In genomic region chr5:141182248-141182647, GRCh38 we compare ENCODE assay signal across 8 cellular contexts. TPM values are rescaled to one million over a fixed set of nuclear protein-coding genes. Genes with fewer than 3 reads are reported as not detected.
DNase-seq lines count a peak whose midpoint lies in the region; ATAC-seq and TF ChIP-seq lines count a peak whose summit lies in the region.

TSS of gene PCDHB16 (plus strand) at chr5:141182387. CDS start at chr5:141182560, 173 bp downstream.

- H3K23ac ChIP-seq in neuronal stem cell (ENCODE audit: low read depth, low read length, poor library complexity), result no peak within 1 kb of the TSS

- no peak within 1 kb of the TSS for H3K9ac ChIP-seq in neuronal stem cell (ENCODE audit: low read depth, low read length, poor library complexity)

- H3K9me3 ChIP-seq in esophagus squamous epithelium, result peaks cover 0 to 63% (median 34%) of the 10 kb centered on the region in 3 donors
- peaks cover 7 to 29% of the 10 kb centered on the region in 2 donors for H3K9me3 ChIP-seq in neuronal stem cell (replicated peaks in 1 of 2; ENCODE audit: control insufficient read depth in 2 of 2, insufficient read depth in 1 of 2, low read depth in 1 of 2, low read length in 2 of 2)
- peaks cover 0 to 53% of the 10 kb centered on the region in 2 donors for H3K9me3 ChIP-seq in left lung

- peaks cover 2 to 6% (median 4%) of the 10 kb centered on the region in 4 donors for H3K4me1 Mint-ChIP-seq in naive thymus-derived CD8-positive, alpha-beta T cell

- H2BK5ac ChIP-seq in neuronal stem cell (ENCODE audit: low read length), result no peak within 1 kb of the TSS

- no peak within 1 kb of the TSS for H3K27ac Mint-ChIP-seq in naive thymus-derived CD8-positive, alpha-beta T cell

- peaks cover 2% of the 10 kb centered on the region for H3K79me1 ChIP-seq in neuronal stem cell (ENCODE audit: low read depth, low read length)

- H3K36me3 ChIP-seq in esophagus squamous epithelium, result no peaks in the 10 kb centered on the region
- H3K36me3 ChIP-seq in neuronal stem cell (replicated peaks in 1 of 2; ENCODE audit: control insufficient read depth in 2 of 2, insufficient read depth in 2 of 2, low read length in 2 of 2), result no peaks in the 10 kb centered on the region
- no peaks in the 10 kb centered on the region for H3K36me3 ChIP-seq in left lung

- TF ChIP-seq POLR2A in esophagus squamous epithelium (IDR thresholded peaks at IDR 0.05), result no peak

- H3K18ac ChIP-seq in neuronal stem cell (ENCODE audit: low read length), result no peak within 1 kb of the TSS

- no peak within 1 kb of the TSS for H2AK5ac ChIP-seq in neuronal stem cell (ENCODE audit: low read depth, low read length)

- H2BK120ac ChIP-seq in neuronal stem cell (ENCODE audit: low read depth, low read length), result no peak within 1 kb of the TSS

- peaks cover 5 to 43% (median 9%) of the 10 kb centered on the region in 3 donors for H3K36me3 Mint-ChIP-seq in naive thymus-derived CD8-positive, alpha-beta T cell

- POLR2A ChIA-PET in naive thymus-derived CD8-positive, alpha-beta T cell (lab: Charles Lee), result no interaction called here

- no peak within 1 kb of the TSS for H4K91ac ChIP-seq in neuronal stem cell (ENCODE audit: low read depth, low read length, poor library complexity)

- no peak within 1 kb of the TSS for H3K4ac ChIP-seq in neuronal stem cell (ENCODE audit: low read length)

- 22 to 23% methylated on average over 13 of the region's 13 CpGs for WGBS in esophagus squamous epithelium, 2 donors
- no CpG with 5 or more reads among the region's 13 CpGs for WGBS in neuronal stem cell (ENCODE audit: extremely low coverage in 2 of 2, insufficient read length in 2 of 2, insufficient replicate concordance in 1 of 2), 2 donors

- H3K27me3 ChIP-seq in esophagus squamous epithelium (peaks cover 0 to 50% (median 2%) of the 10 kb centered on the region in 4 donors), neuronal stem cell (ENCODE audit: control insufficient read depth in 3 of 3, insufficient read depth in 3 of 3, low read depth in 1 of 3, low read length in 3 of 3) (no peaks in the 10 kb centered on the region), left lung (peaks cover 0 to 50% of the 10 kb centered on the region in 2 donors)

- no peak within 1 kb of the TSS for H3K4me2 ChIP-seq in neuronal stem cell (ENCODE audit: insufficient read depth, low read length, poor library complexity, severe bottlenecking)

- H2AFZ ChIP-seq in neuronal stem cell (ENCODE audit: low read length), result peak within 1 kb of the TSS; percentile 81

- intact Hi-C loops in esophagus squamous epithelium (cut with DNase I), result no loop called here
- intact Hi-C loops in left lung (cut with DNase I), result no loop called here

- peaks cover 37 to 55% (median 45%) of the 10 kb centered on the region in 5 donors for H3K27me3 Mint-ChIP-seq in naive thymus-derived CD8-positive, alpha-beta T cell

- peaks cover 6 to 47% (median 41%) of the 10 kb centered on the region in 9 donors for H3K9me3 Mint-ChIP-seq in naive thymus-derived CD8-positive, alpha-beta T cell

- DNase-seq in DMS53 treated with DMSO at 0.1 percent for 48 hours (lab: John Stamatoyannopoulos, UW; ENCODE audit: unreplicated experiment) (peak; percentile 27), NCI-H526 treated with DMSO at 0.1 percent for 48 hours (lab: John Stamatoyannopoulos, UW) (peak; percentile 54), esophagus squamous epithelium (lab: John Stamatoyannopoulos, UW) (no peak), neuronal stem cell (ENCODE audit: low spot score) (peak; percentile 50), cortex of kidney (lab: John Stamatoyannopoulos, UW) (no peak), HPDE6-E6E7 (ENCODE audit: extremely low spot score) (no peak), left lung (no peak)
- DNase-seq in naive thymus-derived CD8-positive, alpha-beta T cell, result no peak

- H3K14ac ChIP-seq in neuronal stem cell (ENCODE audit: low read length), result no peak within 1 kb of the TSS

- H2BK15ac ChIP-seq in neuronal stem cell (ENCODE audit: low read length), result no peak within 1 kb of the TSS

- H3K4me3 Mint-ChIP-seq in naive thymus-derived CD8-positive, alpha-beta T cell, result no peak within 1 kb of the TSS

- H2BK12ac ChIP-seq in neuronal stem cell (ENCODE audit: low read length), result no peak within 1 kb of the TSS

- TF ChIP-seq CTCF in esophagus squamous epithelium (IDR thresholded peaks at IDR 0.05) (no peak), left lung (IDR thresholded peaks at IDR 0.05) (no peak)

- no peaks in the 10 kb centered on the region for H3K4me1 ChIP-seq in esophagus squamous epithelium
- no peaks in the 10 kb centered on the region for H3K4me1 ChIP-seq in neuronal stem cell (ENCODE audit: control insufficient read depth in 2 of 2, insufficient read depth in 1 of 2, low read depth in 1 of 2, low read length in 2 of 2)
- H3K4me1 ChIP-seq in left lung, result no peaks in the 10 kb centered on the region

- no peak for ATAC-seq in naive thymus-derived CD8-positive, alpha-beta T cell
- no peak for ATAC-seq in left lung

- H4K8ac ChIP-seq in neuronal stem cell (ENCODE audit: low read depth, low read length), result no peak within 1 kb of the TSS

- peak within 1 kb of the TSS in 1 of 4 donors; percentile 17 for H3K27ac ChIP-seq in esophagus squamous epithelium
- no peak within 1 kb of the TSS for H3K27ac ChIP-seq in neuronal stem cell (replicated peaks; ENCODE audit: low read length)
- no peak within 1 kb of the TSS for H3K27ac ChIP-seq in left lung

- H3K4me3 ChIP-seq in esophagus squamous epithelium (peak within 1 kb of the TSS in 3 of 4 donors; percentile 29 to 39 (median 29)), neuronal stem cell (ENCODE audit: low read length in 2 of 2) (peak within 1 kb of the TSS; percentile 22 to 44), left lung (no peak within 1 kb of the TSS)

RNA-seq across cellular contexts. Expression of gene PCDHB16, which starts in this region (rescaled TPM):
- total RNA-seq in esophagus squamous epithelium (1 to 10 TPM in 1 of 4 donors, under 1 TPM in 3; 0.11 to 1.3 (median 0.61) TPM), left lung (1 to 10 TPM; 1.8 to 3.1 TPM)
- 2.7 TPM for polyA plus RNA-seq in neuronal stem cell (2013, experiment 1 of 2)
- 2.8 TPM for polyA plus RNA-seq in neuronal stem cell (2013, experiment 2 of 2)
- not detected for total RNA-seq in naive thymus-derived CD8-positive, alpha-beta T cell
- not detected for polyA plus RNA-seq in naive thymus-derived CD8-positive, alpha-beta T cell

Comparison
In these comparisons a context has a peak if more than half of its experiments do, and no peak if none do; other contexts are left out.
1. DNase-seq: peak in DMS53 treated with DMSO at 0.1 percent for 48 hours (single experiment), NCI-H526 treated with DMSO at 0.1 percent for 48 hours (single experiment) and neuronal stem cell (single experiment); none in esophagus squamous epithelium (single experiment), naive thymus-derived CD8-positive, alpha-beta T cell (0 of 10), cortex of kidney (single experiment), HPDE6-E6E7 (single experiment) and left lung (0 of 2).
2. H3K4me3 ChIP-seq: peak in esophagus squamous epithelium (3 of 4) and neuronal stem cell (2 of 2); none in left lung (0 of 2).